In genomic region chr10:6182454-6183098, GRCh38 we compare ENCODE assay signal across 19 cellular contexts. TPM values are rescaled to one million over a fixed set of nuclear protein-coding genes. Genes with fewer than 3 reads are reported as not detected.
A peak's percentile ranks its signal among the peaks of the same experiment; 100 is the strongest.
DNase-seq lines count a peak whose midpoint lies in the region; ATAC-seq, FAIRE-seq and TF ChIP-seq lines count a peak whose summit lies in the region.
"Had no signal": no experiment of that assay in that cellular context is flagged by ENCODE, and none has a peak within 500 bp of the region (broad histone marks: within the 10 kb centered on the region; RNA-seq: fewer than 3 reads in every experiment).

No MANE protein-coding gene starts in this region.

- FAIRE-seq in GM12891 (lab: Jason Lieb, UNC) (peak; percentile 48), pancreas (lab: Jason Lieb, UNC) (no peak)
- FAIRE-seq: TTC549 had no signal

- H3K9me3 ChIP-seq in adipocyte (ENCODE audit: control insufficient read depth, low read length) (no peaks in the 10 kb centered on the region), right atrium auricular region (no peaks in the 10 kb centered on the region), pancreas (no peaks in the 10 kb centered on the region), thyroid gland (no peaks in the 10 kb centered on the region)
- H3K9me3 ChIP-seq: stomach had no signal

- peaks cover 35% of the 10 kb centered on the region for H3K4me1 ChIP-seq in adipocyte (ENCODE audit: control insufficient read depth, insufficient read depth, low read length)
- peaks cover 0 to 17% of the 10 kb centered on the region in 2 donors for H3K4me1 ChIP-seq in right atrium auricular region
- H3K4me1 ChIP-seq in pancreas = peaks cover 0 to 5% (median 0%) of the 10 kb centered on the region in 3 donors
- no peaks in the 10 kb centered on the region for H3K4me1 ChIP-seq in thyroid gland

- H3K27me3 ChIP-seq in adipocyte (replicated peaks; ENCODE audit: control insufficient read depth, insufficient read depth, low read length) (no peaks in the 10 kb centered on the region), right atrium auricular region (no peaks in the 10 kb centered on the region), pancreas (no peaks in the 10 kb centered on the region), thyroid gland (no peaks in the 10 kb centered on the region)
- H3K27me3 ChIP-seq: stomach had no signal

- peak overlapping the region; percentile 62 for H3K9ac ChIP-seq in adipocyte (ENCODE audit: low read length)

- ATAC-seq in pancreas = peak; percentile 28 to 63 (median 45)
- ATAC-seq: activated naive CD4-positive, alpha-beta T cell treated with anti-CD3 and anti-CD28 coated beads, Interleukin-2, amount 50 U/mL, for 72 hours; activated T-cell treated with anti-CD3 and anti-CD28 coated beads, Interleukin-2, amount 50 U/mL, for 4 hours had no signal

- WGBS in pancreas, 2 donors = 64 to 74% methylated on average over 16 of the region's 16 CpGs
- WGBS in thyroid gland, 2 donors = 43 to 80% methylated on average over 8 to 10 of the region's 16 CpGs

- H3K36me3 ChIP-seq in adipocyte (ENCODE audit: control insufficient read depth, insufficient read depth, low read length, severe bottlenecking) (no peaks in the 10 kb centered on the region), right atrium auricular region (no peaks in the 10 kb centered on the region), pancreas (no peaks in the 10 kb centered on the region), thyroid gland (no peaks in the 10 kb centered on the region)
- H3K36me3 ChIP-seq: stomach had no signal

- H3K27ac ChIP-seq in right atrium auricular region (no peak overlapping the region), pancreas (peak overlapping the region in 3 of 4 donors; percentile 18 to 23 (median 22)), thyroid gland (no peak overlapping the region)

- DNase-seq in GM12891 (ENCODE audit: insufficient read length, low spot score) = no peak
- no peak for DNase-seq in adipocyte (ENCODE audit: low read depth)
- DNase-seq in right atrium auricular region (ENCODE audit: low spot score) = peak; percentile 80
- DNase-seq in pancreas = no peak
- DNase-seq in activated CD4-positive, CD25-positive, alpha-beta regulatory T cell (lab: John Stamatoyannopoulos, UW) = no peak
- no peak for DNase-seq in thyroid gland
- DNase-seq in DMS 273 (lab: John Stamatoyannopoulos, UW; ENCODE audit: unreplicated experiment) = no peak
- no peak for DNase-seq in NCI-H1694 treated with DMSO at 0.1 percent for 48 hours (lab: John Stamatoyannopoulos, UW)
- DNase-seq: activated CD4-positive, alpha-beta T cell treated with anti-CD3 and anti-CD28 coated beads, Interleukin-2, amount 50 U/mL, for 48 hours; activated T-cell treated with anti-CD3 and anti-CD28 coated beads, Interleukin-2, amount 50 U/mL, for 4 hours; Calu3; effector CD8-positive, alpha-beta T cell; HFFc6; NCI-H2029 treated with DMSO at 0.1 percent for 48 hours; NCI-H524 treated with DMSO at 0.1 percent for 48 hours; OCI-M1; stomach had no signal

- TF ChIP-seq POLR2A in GM12891 (IDR thresholded peaks at IDR 0.05; ENCODE audit: low read depth, low read length) (no peak), thyroid gland (IDR thresholded peaks at IDR 0.05) (no peak)

- intact Hi-C loops in pancreas (cut with DNase I) (no loop called here), thyroid gland (cut with DNase I) (no loop called here)

- TF ChIP-seq CTCF in right atrium auricular region (IDR thresholded peaks at IDR 0.05) = no peak
- TF ChIP-seq CTCF in pancreas (IDR thresholded peaks at IDR 0.05) = no peak
- no peak for TF ChIP-seq CTCF in thyroid gland (IDR thresholded peaks at IDR 0.05)

- H3K4me3 ChIP-seq in adipocyte (ENCODE audit: low read length) (no peak overlapping the region), right atrium auricular region (no peak overlapping the region), pancreas (no peak overlapping the region), thyroid gland (replicated peaks in 1 of 3) (no peak overlapping the region)
- H3K4me3 ChIP-seq: stomach had no signal

TF ChIP-seq in GM12891, 5 proteins besides CTCF, POLR2A, EP300 and RAD21:
- TF ChIP-seq POLR2AphosphoS5 (IDR thresholded peaks at IDR 0.05; ENCODE audit: low read depth, low read length) (no peak), POU2F2 (IDR thresholded peaks at IDR 0.05; ENCODE audit: low read depth, low read length) (no peak), PAX5 (IDR thresholded peaks at IDR 0.05; ENCODE audit: insufficient read depth, low read length, severe bottlenecking) (no peak), SPI1 (IDR thresholded peaks at IDR 0.05; ENCODE audit: low read depth, low read length) (no peak), TAF1 (IDR thresholded peaks at IDR 0.05; ENCODE audit: low read depth, low read length) (no peak)

RNA-seq across cellular contexts. Expression of gene PFKFB3, which starts 20.2 kb away (rescaled TPM):
- polyA plus RNA-seq in GM12891 (2012; ENCODE audit: low read depth, missing spikeins) = 26.1 TPM
- total RNA-seq in right atrium auricular region = 10 to 100 TPM in 1 of 2 donors, 1 to 10 TPM in 1; 9.4 to 16.5 TPM
- 10 to 100 TPM; 10.0 to 28.4 (median 18.2) TPM for total RNA-seq in pancreas
- 10 to 100 TPM; 10.9 to 11.8 TPM for polyA plus RNA-seq in pancreas
- 10 to 100 TPM in 2 of 4 donors, 1 to 10 TPM in 2; 8.4 to 11.8 (median 9.4) TPM for total RNA-seq in thyroid gland

Comparison
In these comparisons a context has a peak if more than half of its experiments do, and no peak if none do; other contexts are left out.
1. H3K27ac ChIP-seq: peak in pancreas (3 of 4); none in right atrium auricular region (0 of 2) and thyroid gland (0 of 3).